In genomic region chr14:37598085-37598972, GRCh38 we compare ENCODE assay signal across 12 cellular contexts. TPM values are rescaled to one million over a fixed set of nuclear protein-coding genes. Genes with fewer than 3 reads are reported as not detected.
A peak's percentile ranks its signal among the peaks of the same experiment; 100 is the strongest.
DNase-seq lines count a peak whose midpoint lies in the region; ATAC-seq and TF ChIP-seq lines count a peak whose summit lies in the region.
"Had no signal": no experiment of that assay in that cellular context is flagged by ENCODE, and none has a peak within 500 bp of the region (broad histone marks: within the 10 kb centered on the region; RNA-seq: fewer than 3 reads in every experiment).

No MANE protein-coding gene starts in this region.

- H3K27ac Mint-ChIP-seq in activated naive CD8-positive, alpha-beta T cell treated with anti-CD3 and anti-CD28 coated beads, Interleukin-2, amount 10 ng/mL, durations not matched to agents 7 days and 5 days: no peak overlapping the region
- H3K27ac Mint-ChIP-seq in activated naive CD8-positive, alpha-beta T cell treated with anti-CD3 and anti-CD28 coated beads for 36 hours: no peak overlapping the region
- no peak overlapping the region for H3K27ac Mint-ChIP-seq in activated T-helper 17 cell treated with anti-CD3 and anti-CD28 coated beads, Interleukin-2, amount 50 U/mL, for 72 hours

- H3K27ac ChIP-seq in lung (ENCODE audit: low read depth in 1 of 2, low read length in 1 of 2) (peak overlapping the region in 1 of 2 donors; percentile 90), thymus (ENCODE audit: low read depth) (no peak overlapping the region)
- H3K27ac ChIP-seq: HL-60 had no signal

- peaks cover 3 to 15% of the 10 kb centered on the region in 2 donors for H3K4me1 ChIP-seq in lung (ENCODE audit: control insufficient read depth in 2 of 2, insufficient read depth in 2 of 2, low read length in 2 of 2)
- H3K4me1 ChIP-seq in thymus (ENCODE audit: control insufficient read depth, insufficient read depth, low read length): no peaks in the 10 kb centered on the region
- H3K4me1 ChIP-seq: BE2C had no signal

- H3K4me3 ChIP-seq in lung (peak overlapping the region; percentile 46), thymus (ENCODE audit: low read length) (peak overlapping the region; percentile 23)

- WGBS in lung, 2 donors: 4 to 7% methylated on average over 57 of the region's 57 CpGs
- WGBS in thymus: 6% methylated on average over 57 of the region's 57 CpGs

- H3K36me3 ChIP-seq in lung (ENCODE audit: control insufficient read depth in 2 of 2, insufficient read depth in 2 of 2, low read length in 2 of 2) (no peaks in the 10 kb centered on the region), thymus (ENCODE audit: control insufficient read depth, insufficient read depth) (no peaks in the 10 kb centered on the region)
- H3K36me3 ChIP-seq: BE2C had no signal

- peaks cover 1% of the 10 kb centered on the region for H3K9me3 Mint-ChIP-seq in activated naive CD8-positive, alpha-beta T cell treated with anti-CD3 and anti-CD28 coated beads, Interleukin-2, amount 10 ng/mL, durations not matched to agents 7 days and 5 days
- peaks cover 10% of the 10 kb centered on the region for H3K9me3 Mint-ChIP-seq in activated naive CD8-positive, alpha-beta T cell treated with anti-CD3 and anti-CD28 coated beads for 36 hours
- peaks cover 3% of the 10 kb centered on the region for H3K9me3 Mint-ChIP-seq in activated T-helper 17 cell treated with anti-CD3 and anti-CD28 coated beads, Interleukin-2, amount 50 U/mL, for 72 hours

- DNase-seq in activated naive CD8-positive, alpha-beta T cell treated with anti-CD3 and anti-CD28 coated beads, Interleukin-2, amount 10 ng/mL, durations not matched to agents 7 days and 5 days: peak; percentile 33
- DNase-seq in activated naive CD8-positive, alpha-beta T cell treated with anti-CD3 and anti-CD28 coated beads for 36 hours: no peak
- peak; percentile 62 for DNase-seq in lung (ENCODE audit: low spot score)
- DNase-seq in MV-4-11 (lab: John Stamatoyannopoulos, UW): no peak
- no peak for DNase-seq in amniotic stem cell (lab: John Stamatoyannopoulos, UW)
- DNase-seq in NAMALWA (ENCODE audit: low spot score): no peak
- DNase-seq: BE2C, NCI-H82 had no signal

- POLR2A ChIA-PET in activated naive CD8-positive, alpha-beta T cell treated with anti-CD3 and anti-CD28 coated beads, Interleukin-2, amount 10 ng/mL, durations not matched to agents 7 days and 5 days (lab: Charles Lee): no interaction called here

- H3K9me3 ChIP-seq in lung (ENCODE audit: control insufficient read depth in 2 of 2, insufficient read depth in 1 of 2, low read length in 1 of 2): peaks cover 0 to 17% of the 10 kb centered on the region in 2 donors
- peaks cover 7% of the 10 kb centered on the region for H3K9me3 ChIP-seq in thymus (ENCODE audit: control insufficient read depth)
- H3K9me3 ChIP-seq: BE2C had no signal

- peak overlapping the region; percentile 18 for H3K4me3 Mint-ChIP-seq in activated naive CD8-positive, alpha-beta T cell treated with anti-CD3 and anti-CD28 coated beads, Interleukin-2, amount 10 ng/mL, durations not matched to agents 7 days and 5 days
- H3K4me3 Mint-ChIP-seq in activated naive CD8-positive, alpha-beta T cell treated with anti-CD3 and anti-CD28 coated beads for 36 hours: no peak overlapping the region
- H3K4me3 Mint-ChIP-seq in activated T-helper 17 cell treated with anti-CD3 and anti-CD28 coated beads, Interleukin-2, amount 50 U/mL, for 72 hours: peak overlapping the region; percentile 12

- H3K4me1 Mint-ChIP-seq in activated naive CD8-positive, alpha-beta T cell treated with anti-CD3 and anti-CD28 coated beads, Interleukin-2, amount 10 ng/mL, durations not matched to agents 7 days and 5 days: peaks cover 6% of the 10 kb centered on the region
- peaks cover 16% of the 10 kb centered on the region for H3K4me1 Mint-ChIP-seq in activated naive CD8-positive, alpha-beta T cell treated with anti-CD3 and anti-CD28 coated beads for 36 hours
- peaks cover 7% of the 10 kb centered on the region for H3K4me1 Mint-ChIP-seq in activated T-helper 17 cell treated with anti-CD3 and anti-CD28 coated beads, Interleukin-2, amount 50 U/mL, for 72 hours

- peaks cover 71% of the 10 kb centered on the region for H3K27me3 Mint-ChIP-seq in activated naive CD8-positive, alpha-beta T cell treated with anti-CD3 and anti-CD28 coated beads, Interleukin-2, amount 10 ng/mL, durations not matched to agents 7 days and 5 days
- peaks cover 94% of the 10 kb centered on the region for H3K27me3 Mint-ChIP-seq in activated naive CD8-positive, alpha-beta T cell treated with anti-CD3 and anti-CD28 coated beads for 36 hours
- peaks cover 51% of the 10 kb centered on the region for H3K27me3 Mint-ChIP-seq in activated T-helper 17 cell treated with anti-CD3 and anti-CD28 coated beads, Interleukin-2, amount 50 U/mL, for 72 hours

- H3K27me3 ChIP-seq in lung (ENCODE audit: control insufficient read depth, insufficient read depth) (peaks cover 9% of the 10 kb centered on the region), thymus (ENCODE audit: control insufficient read depth, insufficient read depth) (peaks cover 78% of the 10 kb centered on the region)

- peaks cover 4% of the 10 kb centered on the region for H3K36me3 Mint-ChIP-seq in activated naive CD8-positive, alpha-beta T cell treated with anti-CD3 and anti-CD28 coated beads, Interleukin-2, amount 10 ng/mL, durations not matched to agents 7 days and 5 days
- peaks cover 22% of the 10 kb centered on the region for H3K36me3 Mint-ChIP-seq in activated naive CD8-positive, alpha-beta T cell treated with anti-CD3 and anti-CD28 coated beads for 36 hours
- peaks cover 18% of the 10 kb centered on the region for H3K36me3 Mint-ChIP-seq in activated T-helper 17 cell treated with anti-CD3 and anti-CD28 coated beads, Interleukin-2, amount 50 U/mL, for 72 hours (ENCODE audit: low read depth)

- ATAC-seq in activated naive CD8-positive, alpha-beta T cell treated with anti-CD3 and anti-CD28 coated beads, Interleukin-2, amount 10 ng/mL, durations not matched to agents 7 days and 5 days (ENCODE audit: low read depth): no peak
- no peak for ATAC-seq in activated T-helper 17 cell treated with anti-CD3 and anti-CD28 coated beads, Interleukin-2, amount 50 U/mL, for 72 hours (replicated peaks)
- ATAC-seq in lung (ENCODE audit: insufficient read depth, low FRiP score): peak; percentile 50

- no peak for TF ChIP-seq CTCF in lung (IDR thresholded peaks at IDR 0.05; ENCODE audit: control extremely low read depth, extremely low read depth)

RNA-seq across cellular contexts. Expression of gene TTC6, which starts 2.9 kb away (rescaled TPM):
- total RNA-seq in activated naive CD8-positive, alpha-beta T cell treated with anti-CD3 and anti-CD28 coated beads, Interleukin-2, amount 10 ng/mL, durations not matched to agents 7 days and 5 days: not detected
- not detected for total RNA-seq in activated naive CD8-positive, alpha-beta T cell treated with anti-CD3 and anti-CD28 coated beads for 36 hours
- total RNA-seq in activated T-helper 17 cell treated with anti-CD3 and anti-CD28 coated beads, Interleukin-2, amount 50 U/mL, for 72 hours: not detected
- total RNA-seq in lung: 10 to 100 TPM in 1 of 2 donors, 1 to 10 TPM in 1; 6.5 to 34.4 TPM
- polyA plus RNA-seq in lung: 1 to 10 TPM in 1 of 2 donors, under 1 TPM in 1; 0.50 to 3.4 TPM
- polyA plus RNA-seq in thymus: 0.16 TPM
- total RNA-seq: posterior vena cava had no signal

RNA-seq across cellular contexts. Expression of gene FOXA1, which starts 3.3 kb away (rescaled TPM):
- total RNA-seq in activated naive CD8-positive, alpha-beta T cell treated with anti-CD3 and anti-CD28 coated beads, Interleukin-2, amount 10 ng/mL, durations not matched to agents 7 days and 5 days: not detected
- total RNA-seq in activated naive CD8-positive, alpha-beta T cell treated with anti-CD3 and anti-CD28 coated beads for 36 hours: not detected
- under 1 TPM in 1 of 2 donors, not detected in 1; 0.21 TPM for total RNA-seq in activated T-helper 17 cell treated with anti-CD3 and anti-CD28 coated beads, Interleukin-2, amount 50 U/mL, for 72 hours
- 10 to 100 TPM; 31.7 to 67.2 TPM for total RNA-seq in lung
- polyA plus RNA-seq in lung (10 to 100 TPM; 14.3 to 15.5 TPM), thymus (0.11 TPM)

Comparison
In these comparisons a context has a peak if more than half of its experiments do, and no peak if none do; other contexts are left out.
1. DNase-seq: peak in activated naive CD8-positive, alpha-beta T cell treated with anti-CD3 and anti-CD28 coated beads, Interleukin-2, amount 10 ng/mL, durations not matched to agents 7 days and 5 days (single experiment) and lung (single experiment); none in activated naive CD8-positive, alpha-beta T cell treated with anti-CD3 and anti-CD28 coated beads for 36 hours (single experiment), MV-4-11 (single experiment), amniotic stem cell (single experiment) and NAMALWA (single experiment).
2. RNA of gene TTC6, which starts 2.9 kb away (total RNA-seq): 6.5 to 34.4 TPM in lung; not detected in activated naive CD8-positive, alpha-beta T cell treated with anti-CD3 and anti-CD28 coated beads, Interleukin-2, amount 10 ng/mL, durations not matched to agents 7 days and 5 days, not detected in activated naive CD8-positive, alpha-beta T cell treated with anti-CD3 and anti-CD28 coated beads for 36 hours and not detected in activated T-helper 17 cell treated with anti-CD3 and anti-CD28 coated beads, Interleukin-2, amount 50 U/mL, for 72 hours; every median in the first group is over 4 times any median in the second.
3. RNA of gene FOXA1, which starts 3.3 kb away (total RNA-seq): 31.7 to 67.2 TPM in lung; 0.21 TPM in activated T-helper 17 cell treated with anti-CD3 and anti-CD28 coated beads, Interleukin-2, amount 50 U/mL, for 72 hours, not detected in activated naive CD8-positive, alpha-beta T cell treated with anti-CD3 and anti-CD28 coated beads for 36 hours and not detected in activated naive CD8-positive, alpha-beta T cell treated with anti-CD3 and anti-CD28 coated beads, Interleukin-2, amount 10 ng/mL, durations not matched to agents 7 days and 5 days; every median in the first group is over 10 times any median in the second.